In genomic region chr10:75512534-75512933, GRCh38 we compare ENCODE assay signal across 12 cellular contexts.
A peak's percentile ranks its signal among the peaks of the same experiment; 100 is the strongest.
DNase-seq lines count a peak whose midpoint lies in the region; ATAC-seq and TF ChIP-seq lines count a peak whose summit lies in the region.
"Had no signal": no experiment of that assay in that cellular context is flagged by ENCODE, and none has a peak within 500 bp of the region (broad histone marks: within the 10 kb centered on the region; RNA-seq: fewer than 3 reads in every experiment).

No MANE protein-coding gene starts in this region.

- H3K4me2 ChIP-seq in hepatocyte: peak overlapping the region; percentile 19
- peak overlapping the region; percentile 39 for H3K4me2 ChIP-seq in smooth muscle cell

- H3K36me3 ChIP-seq in HEK293 (ENCODE audit: control insufficient read depth in 2 of 2, insufficient read depth in 1 of 2, low read length in 2 of 2) (no peaks in the 10 kb centered on the region), hepatocyte (replicated peaks; ENCODE audit: insufficient read depth, low read depth) (no peaks in the 10 kb centered on the region), smooth muscle cell (ENCODE audit: low read depth) (no peaks in the 10 kb centered on the region)
- H3K36me3 ChIP-seq: brain microvascular endothelial cell had no signal

- H4K20me1 ChIP-seq in hepatocyte (ENCODE audit: insufficient read depth, poor library complexity, severe bottlenecking) (no peaks in the 10 kb centered on the region), smooth muscle cell (ENCODE audit: low read depth) (no peaks in the 10 kb centered on the region)

- H3K27ac ChIP-seq in HEK293 (ENCODE audit: extremely low read depth, low read depth, low read length): no peak overlapping the region
- H3K27ac ChIP-seq in hepatocyte: peak overlapping the region; percentile 1
- no peak overlapping the region for H3K27ac ChIP-seq in smooth muscle cell (ENCODE audit: low read depth)
- H3K27ac ChIP-seq: brain microvascular endothelial cell had no signal

- H3K4me3 ChIP-seq in HEK293 (ENCODE audit: low read depth, low read length): no peak overlapping the region
- no peak overlapping the region for H3K4me3 ChIP-seq in hepatocyte
- no peak overlapping the region for H3K4me3 ChIP-seq in smooth muscle cell

- H3K9ac ChIP-seq in smooth muscle cell (ENCODE audit: low read depth): no peak overlapping the region

- H3K9me3 ChIP-seq in HEK293 (ENCODE audit: control insufficient read depth, insufficient read depth, low read depth, low read length): no peaks in the 10 kb centered on the region
- no peaks in the 10 kb centered on the region for H3K9me3 ChIP-seq in hepatocyte (ENCODE audit: low read depth)
- H3K9me3 ChIP-seq in smooth muscle cell (replicated peaks; ENCODE audit: low read depth): no peaks in the 10 kb centered on the region

- DNase-seq in NCI-H526 treated with DMSO at 0.1 percent for 48 hours (lab: John Stamatoyannopoulos, UW) (peak; percentile 91), hepatocyte (ENCODE audit: low spot score) (peak; percentile 60), smooth muscle cell (lab: John Stamatoyannopoulos, UW; ENCODE audit: unreplicated experiment) (no peak), mesenteric fat pad (ENCODE audit: low spot score) (no peak)
- DNase-seq: brain microvascular endothelial cell, COR-L47, NCI-H524 treated with DMSO at 0.1 percent for 48 hours had no signal

- H3K27me3 ChIP-seq in hepatocyte (no peaks in the 10 kb centered on the region), smooth muscle cell (ENCODE audit: low read depth) (no peaks in the 10 kb centered on the region)

- 0 out of 2 replicates have a peak, but pooled peaks have one; percentile 15 for TF ChIP-seq CTCF in HEK293 (tag by site-specific recombination; IDR thresholded peaks at IDR 0.05)
- TF ChIP-seq CTCF in hepatocyte (IDR thresholded peaks at IDR 0.05; ENCODE audit: poor library complexity): no peak
- TF ChIP-seq CTCF in smooth muscle cell (IDR thresholded peaks at IDR 0.05; ENCODE audit: borderline replicate concordance, insufficient read depth, poor library complexity, severe bottlenecking): no peak

- 11% methylated on average over 6 of the region's 6 CpGs for WGBS in hepatocyte (ENCODE audit: low lambda C conversion rate, missing lambda C conversion rate)
- 22% methylated on average over 6 of the region's 6 CpGs for WGBS in smooth muscle cell (ENCODE audit: low lambda C conversion rate)

- H2AFZ ChIP-seq in hepatocyte (no peak overlapping the region), smooth muscle cell (ENCODE audit: low read depth) (no peak overlapping the region)

- no peaks in the 10 kb centered on the region for H3K79me2 ChIP-seq in hepatocyte
- H3K79me2 ChIP-seq in smooth muscle cell (ENCODE audit: low read depth): no peaks in the 10 kb centered on the region

- no peaks in the 10 kb centered on the region for H3K9me2 ChIP-seq in hepatocyte (replicated peaks; ENCODE audit: insufficient read depth)

- peaks cover 27% of the 10 kb centered on the region for H3K4me1 ChIP-seq in HEK293 (ENCODE audit: control insufficient read depth, insufficient read depth, low read length)
- peaks cover 28% of the 10 kb centered on the region for H3K4me1 ChIP-seq in hepatocyte (ENCODE audit: insufficient read depth)
- peaks cover 4% of the 10 kb centered on the region for H3K4me1 ChIP-seq in smooth muscle cell (ENCODE audit: low read depth)

- CTCF ChIA-PET in HEK293 (lab: Yijun Ruan, JAX): no interaction called here

- POLR2A ChIA-PET in HEK293 (lab: Yijun Ruan, JAX): interaction anchor here (1.5 kb wide), 1 partner anchor 112 kb away, joined by 7 read pairs; the partner anchor contains the start of gene ZNF503

- no peak for ATAC-seq in GM19328 (IDR thresholded peaks at IDR 0.05; ENCODE audit: unreplicated experiment)
- no peak for ATAC-seq in GM21526 (IDR thresholded peaks at IDR 0.05; ENCODE audit: low FRiP score, unreplicated experiment)
- ATAC-seq: natural killer cell treated with Interleukin-12 subunit alpha and Interleukin-12 subunit beta and Interleukin-15 and Interleukin-18, amount 100 ng/mL, for 72 hours; stimulated activated memory B cell treated with anti-CD40 and anti-IgM and Interleukin-4, amounts not matched to agents 10 μg/mL and 1 μg/mL and 100 μg/mL, for 72 hours had no signal

- peaks cover 5% of the 10 kb centered on the region for H3F3A ChIP-seq in smooth muscle cell (ENCODE audit: low read depth)

TF ChIP-seq in HEK293, 187 proteins besides CTCF, POLR2A, EP300 and RAD21 (continues in another document):
- no peak for TF ChIP-seq KLF8 (tag by site-specific recombination; IDR thresholded peaks at IDR 0.05)
- TF ChIP-seq KLF7 (tag by site-specific recombination; IDR thresholded peaks at IDR 0.05; ENCODE audit: borderline replicate concordance): no peak; the same call in 1 of the 2 replicates
- TF ChIP-seq ZNF629 (tag by site-specific recombination; IDR thresholded peaks at IDR 0.05): no peak
- peak; percentile 69 for TF ChIP-seq ZNF664 (tag by site-specific recombination; IDR thresholded peaks at IDR 0.05)
- no peak for TF ChIP-seq ZNF768 (tag by site-specific recombination; IDR thresholded peaks at IDR 0.05)
- TF ChIP-seq ZNF701 (tag by site-specific recombination; IDR thresholded peaks at IDR 0.05): no peak
- TF ChIP-seq ZNF19 (tag by site-specific recombination; IDR thresholded peaks at IDR 0.05; ENCODE audit: low read depth): no peak
- peak; percentile 48; the same call in 1 of the 2 replicates for TF ChIP-seq ZNF76 (tag by site-specific recombination; IDR thresholded peaks at IDR 0.05; ENCODE audit: borderline replicate concordance, low read depth)
- TF ChIP-seq HOXC10 (CRISPR knock-in tag; IDR thresholded peaks at IDR 0.05): no peak
- no peak for TF ChIP-seq ZNF830 (tag by site-specific recombination; IDR thresholded peaks at IDR 0.05; ENCODE audit: low read depth)
- TF ChIP-seq ZNF350 (tag by site-specific recombination; IDR thresholded peaks at IDR 0.05): no peak
- TF ChIP-seq GLI4 (tag by site-specific recombination; IDR thresholded peaks at IDR 0.05): no peak
- no peak for TF ChIP-seq ZNF292 (tag by site-specific recombination; IDR thresholded peaks at IDR 0.05; ENCODE audit: borderline replicate concordance, low read depth)
- peak; percentile 76 for TF ChIP-seq SP7 (tag by site-specific recombination; IDR thresholded peaks at IDR 0.05)
- TF ChIP-seq ZNF600 (tag by site-specific recombination; IDR thresholded peaks at IDR 0.05): peak; percentile 84
- 0 out of 2 replicates have a peak, but pooled peaks have one; percentile 43 for TF ChIP-seq KLF16 (tag by site-specific recombination; IDR thresholded peaks at IDR 0.05)
- peak; percentile 23; the same call in 1 of the 2 replicates for TF ChIP-seq ZEB2 (tag by site-specific recombination; IDR thresholded peaks at IDR 0.05)
- TF ChIP-seq ZNF558 (tag by site-specific recombination; IDR thresholded peaks at IDR 0.05): no peak
- no peak for TF ChIP-seq PRDM2 (tag by site-specific recombination; IDR thresholded peaks at IDR 0.05; ENCODE audit: borderline replicate concordance)
- TF ChIP-seq ZBTB8A (tag by site-specific recombination; IDR thresholded peaks at IDR 0.05): peak; percentile 16; the same call in 1 of the 2 replicates
- peak; percentile 67; the same call in 1 of the 2 replicates for TF ChIP-seq WT1 (tag by site-specific recombination; IDR thresholded peaks at IDR 0.05)
- 0 out of 2 replicates have a peak, but pooled peaks have one; percentile 18 for TF ChIP-seq ZNF596 (tag by site-specific recombination; IDR thresholded peaks at IDR 0.05)
- TF ChIP-seq ZFP69B (tag by site-specific recombination; IDR thresholded peaks at IDR 0.05): no peak
- no peak for TF ChIP-seq ZXDB (tag by site-specific recombination; IDR thresholded peaks at IDR 0.05)
- no peak for TF ChIP-seq BCL11A (tag by site-specific recombination; IDR thresholded peaks at IDR 0.05; ENCODE audit: low read depth)

Comparison
In these comparisons a context has a peak if more than half of its experiments do, and no peak if none do; other contexts are left out.
1. DNase-seq: peak in NCI-H526 treated with DMSO at 0.1 percent for 48 hours (single experiment) and hepatocyte (single experiment); none in smooth muscle cell (single experiment) and mesenteric fat pad (single experiment).